Comparison of ENCODE assay signal across 2 cellular contexts in genomic region chr15:82204575-82204974, GRCh38. TPM values are rescaled to one million over a fixed set of nuclear protein-coding genes. Genes with fewer than 3 reads are reported as not detected.
"Had no signal": no experiment of that assay in that cellular context is flagged by ENCODE, and none has a peak within 500 bp of the region (broad histone marks: within the 10 kb centered on the region; RNA-seq: fewer than 3 reads in every experiment).

No MANE protein-coding gene starts in this region.

RNA-seq across cellular contexts. Expression of gene SAXO2, which starts 58.0 kb away (rescaled TPM):
- total RNA-seq: activated CD8-positive, alpha-beta memory T cell treated with anti-CD3 and anti-CD28 coated beads, Interleukin-2, amount 10 ng/mL, durations not matched to agents 7 days and 5 days; activated T-helper 2 cell treated with anti-CD3 and anti-CD28 coated beads, Interferon-gamma antibody, Interleukin-2, Interleukin-4, amounts not matched to agents 10 μg/mL and 5 μg/mL and 100 μg/mL, durations not matched to agents 14 hours and 24 hours and 36 hours had no signal
